Comparison of ENCODE assay signal across 21 cellular contexts in the genomic region with DNA sequence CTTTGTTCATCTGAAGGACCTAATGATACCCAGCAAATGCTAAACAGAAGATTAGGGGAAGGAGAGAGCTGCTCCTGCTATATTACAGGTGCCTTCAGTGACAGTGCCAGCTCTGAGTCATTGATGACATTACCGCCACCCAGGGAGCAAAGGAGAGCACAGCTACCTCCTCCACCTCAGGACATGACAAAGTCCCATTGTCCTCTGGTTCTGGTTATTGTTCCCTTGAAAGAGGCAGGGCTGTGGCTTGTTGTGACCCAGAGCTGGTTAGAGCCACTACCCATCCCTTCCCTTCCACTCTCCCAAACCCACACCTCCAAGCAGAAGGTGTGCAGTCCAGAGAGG.
A peak's percentile ranks its signal among the peaks of the same experiment; 100 is the strongest.
DNase-seq lines count a peak whose midpoint lies in the region; ATAC-seq, FAIRE-seq and TF ChIP-seq lines count a peak whose summit lies in the region.
"Had no signal": no experiment of that assay in that cellular context is flagged by ENCODE, and none has a peak within 500 bp of the region (broad histone marks: within the 10 kb centered on the region; RNA-seq: fewer than 3 reads in every experiment).

No MANE protein-coding gene starts in this region.

- H3K79me2 ChIP-seq in HepG2 (ENCODE audit: insufficient read depth, low read length), result no peaks in the 10 kb centered on the region

- H3K27ac Mint-ChIP-seq in activated T-helper 17 cell treated with anti-CD3 and anti-CD28 coated beads, Interleukin-2, amount 50 U/mL, for 72 hours, result no peak overlapping the region
- H3K27ac Mint-ChIP-seq: activated B cell treated with CpG ODN at 0.5 μM for 24 hours; activated T-cell treated with anti-CD3 and anti-CD28 coated beads, Interleukin-2, amount 50 U/mL, for 24 hours had no signal

- no peak for FAIRE-seq in HepG2 (lab: Jason Lieb, UNC)
- FAIRE-seq: A549, GM12892 had no signal

- no peak overlapping the region for H3K4me3 ChIP-seq in HepG2 (replicated peaks in 1 of 3; ENCODE audit: insufficient read depth in 1 of 3, low read depth in 2 of 3, low read length in 3 of 3)
- H3K4me3 ChIP-seq: A549, ascending aorta, gastroesophageal sphincter, upper lobe of right lung had no signal

- no peaks in the 10 kb centered on the region; a peak in 2 of 5 replicates for H3K27me3 ChIP-seq in HepG2 (ENCODE audit: control insufficient read depth in 1 of 2, insufficient read depth in 2 of 2, low read length in 2 of 2)
- H3K27me3 ChIP-seq: ascending aorta, gastroesophageal sphincter, upper lobe of right lung had no signal

- no peak for TF ChIP-seq POLR2A in HepG2 (IDR thresholded peaks at IDR 0.05; ENCODE audit: insufficient read depth in 1 of 2, low read depth in 2 of 2, low read length in 2 of 2)

- H3K27ac ChIP-seq in HepG2 (ENCODE audit: extremely low read length, insufficient read depth, low read length), result no peak overlapping the region
- H3K27ac ChIP-seq: A549, ascending aorta, gastroesophageal sphincter, upper lobe of right lung had no signal

- peak; percentile 43 for TF ChIP-seq CTCF in HepG2 (CRISPR knock-in tag; IDR thresholded peaks at IDR 0.05)

- no peak overlapping the region for H3K4me3 Mint-ChIP-seq in activated T-helper 17 cell treated with anti-CD3 and anti-CD28 coated beads, Interleukin-2, amount 50 U/mL, for 72 hours
- H3K4me3 Mint-ChIP-seq: activated B cell treated with CpG ODN at 0.5 μM for 24 hours; activated T-cell treated with anti-CD3 and anti-CD28 coated beads, Interleukin-2, amount 50 U/mL, for 24 hours; neural crest cell had no signal

- no peak overlapping the region for H3K9ac ChIP-seq in HepG2 (ENCODE audit: insufficient read depth, low read depth, low read length)
- H3K9ac ChIP-seq: SK-N-SH had no signal

- H3K27me3 Mint-ChIP-seq in activated T-helper 17 cell treated with anti-CD3 and anti-CD28 coated beads, Interleukin-2, amount 50 U/mL, for 72 hours, result no peaks in the 10 kb centered on the region

- H3K4me2 ChIP-seq in HepG2 (ENCODE audit: low read depth, low read length), result no peak overlapping the region
- H3K4me2 ChIP-seq: A549, SK-N-SH had no signal

- peak in 2 of 3 experiments; percentile 19 to 69 for DNase-seq in NCI-H1417 (lab: John Stamatoyannopoulos, UW)
- DNase-seq in NCI-H1417 treated with DMSO at 0.1 percent for 48 hours (lab: John Stamatoyannopoulos, UW), result no peak
- DNase-seq in NCI-H774 (lab: John Stamatoyannopoulos, UW), result peak; percentile 48
- DNase-seq in HepG2 (ENCODE audit: low spot score), result peak; percentile 22
- no peak for DNase-seq in NCI-H1092 (lab: John Stamatoyannopoulos, UW)
- DNase-seq: activated B cell treated with CpG ODN at 0.5 μM for 24 hours; activated T-cell treated with anti-CD3 and anti-CD28 coated beads, Interleukin-2, amount 50 U/mL, for 24 hours; Caco-2; effector CD4-positive, alpha-beta T cell; NK-92 treated with Interleukin-12 subunit alpha and Interleukin-12 subunit beta, amount 100 ng/mL, for 24 hours; SK-N-SH; stimulated activated CD4-positive, alpha-beta T cell treated with anti-CD3 and anti-CD28 coated beads, Interleukin-12 subunit alpha, Interleukin-12 subunit beta, amount 100 ng/mL, for 4 hours; upper lobe of right lung had no signal

- no peaks in the 10 kb centered on the region for H3K4me1 Mint-ChIP-seq in activated T-helper 17 cell treated with anti-CD3 and anti-CD28 coated beads, Interleukin-2, amount 50 U/mL, for 72 hours
- H3K4me1 Mint-ChIP-seq: activated B cell treated with CpG ODN at 0.5 μM for 24 hours had no signal

- H3K4me1 ChIP-seq in HepG2 (ENCODE audit: insufficient read depth, low read length), result peaks cover 15% of the 10 kb centered on the region; the same call in 1 of the 2 replicates
- H3K4me1 ChIP-seq: ascending aorta, Caco-2, upper lobe of right lung had no signal

- H3K36me3 Mint-ChIP-seq in activated T-helper 17 cell treated with anti-CD3 and anti-CD28 coated beads, Interleukin-2, amount 50 U/mL, for 72 hours (ENCODE audit: low read depth), result no peaks in the 10 kb centered on the region

- intact Hi-C loops in HepG2 (cut with micrococcal nuclease; ENCODE audit: unreplicated experiment), result no loop called here

- POLR2A ChIA-PET in HepG2 (lab: Yijun Ruan, JAX), result no interaction called here

- H3K36me3 ChIP-seq in HepG2 (replicated peaks in 1 of 2; ENCODE audit: control insufficient read depth in 1 of 2, insufficient read depth in 2 of 2, low read length in 2 of 2), result no peaks in the 10 kb centered on the region
- H3K36me3 ChIP-seq: ascending aorta, gastroesophageal sphincter, upper lobe of right lung had no signal

- no peaks in the 10 kb centered on the region for H3K9me3 Mint-ChIP-seq in activated T-helper 17 cell treated with anti-CD3 and anti-CD28 coated beads, Interleukin-2, amount 50 U/mL, for 72 hours
- H3K9me3 Mint-ChIP-seq: activated B cell treated with CpG ODN at 0.5 μM for 24 hours; activated T-cell treated with anti-CD3 and anti-CD28 coated beads, Interleukin-2, amount 50 U/mL, for 24 hours; neural crest cell had no signal

- TF ChIP-seq EP300 in HepG2 (IDR thresholded peaks at IDR 0.05; ENCODE audit: low read depth in 2 of 2, low read length in 2 of 2) (no peak), HepG2 (CRISPR knock-in tag; IDR thresholded peaks at IDR 0.05; ENCODE audit: borderline replicate concordance) (no peak)

- CTCF ChIA-PET in HepG2 (lab: Yijun Ruan, JAX; ENCODE audit: low intra/inter-chr PET ratio, low total read pairs), result no interaction called here

- no peak for TF ChIP-seq RAD21 in HepG2 (CRISPR knock-in tag; IDR thresholded peaks at IDR 0.05)

- in situ Hi-C loops in HepG2 (cut with HindIII; ENCODE audit: extremely low pct_ligation_motif_present, low pct_unique_long_range_greater_than_20kb), result no loop called here

- peak; percentile 51 for ATAC-seq in GM19328 (IDR thresholded peaks at IDR 0.05; ENCODE audit: unreplicated experiment)
- peak; percentile 89 for ATAC-seq in HepG2
- no peak for ATAC-seq in GM19035 (IDR thresholded peaks at IDR 0.05; ENCODE audit: unreplicated experiment)
- no peak for ATAC-seq in activated T-helper 17 cell treated with anti-CD3 and anti-CD28 coated beads, Interleukin-2, amount 50 U/mL, for 72 hours (replicated peaks)
- ATAC-seq: gastroesophageal sphincter, upper lobe of right lung had no signal

- no peaks in the 10 kb centered on the region for H4K20me1 ChIP-seq in HepG2 (ENCODE audit: insufficient read depth, low read length)

- H2AFZ ChIP-seq in HepG2 (ENCODE audit: low read length), result no peak overlapping the region

- no TSS peak for BruUV-seq in HepG2 (replicated peaks; lab: Mats Ljungman, UMichigan)

- WGBS in HepG2 (ENCODE audit: low lambda C conversion rate), result 0% methylated on average over 1 of the region's 1 CpG

- H3K9me3 ChIP-seq in HepG2 (ENCODE audit: low read length), result no peaks in the 10 kb centered on the region
- H3K9me3 ChIP-seq: A549, ascending aorta, Caco-2, gastroesophageal sphincter, SK-N-SH, upper lobe of right lung had no signal

TF ChIP-seq in HepG2, 621 proteins besides CTCF, POLR2A, EP300 and RAD21 (continues in another document):
- TF ChIP-seq HNF4A (CRISPR knock-in tag; IDR thresholded peaks at IDR 0.05) (no peak), FOSL2 (CRISPR knock-in tag; IDR thresholded peaks at IDR 0.05) (peak; percentile 81), ZNF431 (CRISPR knock-in tag; IDR thresholded peaks at IDR 0.05; ENCODE audit: borderline replicate concordance, low read depth) (no peak), REXO4 (CRISPR knock-in tag; IDR thresholded peaks at IDR 0.05; ENCODE audit: borderline replicate concordance) (no peak), SOX5 (CRISPR knock-in tag; IDR thresholded peaks at IDR 0.05; ENCODE audit: borderline replicate concordance) (peak; percentile 88), SOX6 (IDR thresholded peaks at IDR 0.05) (no peak), SOX6 (CRISPR knock-in tag; IDR thresholded peaks at IDR 0.05) (peak; percentile 51; the same call in 1 of the 2 replicates), AGO2 (optimal IDR thresholded peaks at IDR 0.05; ENCODE audit: low read depth, low read length) (no peak), SOX13 (IDR thresholded peaks at IDR 0.05) (peak; percentile 53; the same call in 1 of the 2 replicates), SOX13 (CRISPR knock-in tag; conservative IDR thresholded peaks at IDR 0.05 in 1 of 2, IDR thresholded peaks at IDR 0.05 in 1 of 2) (peak in 1 of 2 experiments; percentile 84; a peak in 2 of 4 replicates), SMC3 (IDR thresholded peaks at IDR 0.05; ENCODE audit: low read length) (peak; percentile 20; the same call in 1 of the 2 replicates)
- TF ChIP-seq, protein P1, sequence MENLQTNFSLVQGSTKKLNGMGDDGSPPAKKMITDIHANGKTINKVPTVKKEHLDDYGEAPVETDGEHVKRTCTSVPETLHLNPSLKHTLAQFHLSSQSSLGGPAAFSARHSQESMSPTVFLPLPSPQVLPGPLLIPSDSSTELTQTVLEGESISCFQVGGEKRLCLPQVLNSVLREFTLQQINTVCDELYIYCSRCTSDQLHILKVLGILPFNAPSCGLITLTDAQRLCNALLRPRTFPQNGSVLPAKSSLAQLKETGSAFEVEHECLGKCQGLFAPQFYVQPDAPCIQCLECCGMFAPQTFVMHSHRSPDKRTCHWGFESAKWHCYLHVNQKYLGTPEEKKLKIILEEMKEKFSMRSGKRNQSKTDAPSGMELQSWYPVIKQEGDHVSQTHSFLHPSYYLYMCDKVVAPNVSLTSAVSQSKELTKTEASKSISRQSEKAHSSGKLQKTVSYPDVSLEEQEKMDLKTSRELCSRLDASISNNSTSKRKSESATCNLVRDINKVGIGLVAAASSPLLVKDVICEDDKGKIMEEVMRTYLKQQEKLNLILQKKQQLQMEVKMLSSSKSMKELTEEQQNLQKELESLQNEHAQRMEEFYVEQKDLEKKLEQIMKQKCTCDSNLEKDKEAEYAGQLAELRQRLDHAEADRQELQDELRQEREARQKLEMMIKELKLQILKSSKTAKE (CRISPR knock-in tag; IDR thresholded peaks at IDR 0.05; ENCODE audit: borderline replicate concordance), result no peak
- TF ChIP-seq, protein P2, sequence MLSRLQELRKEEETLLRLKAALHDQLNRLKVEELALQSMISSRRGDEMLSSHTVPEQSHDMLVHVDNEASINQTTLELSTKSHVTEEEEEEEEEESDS (CRISPR knock-in tag; IDR thresholded peaks at IDR 0.05; ENCODE audit: borderline replicate concordance), result no peak
- TF ChIP-seq, protein P3, sequence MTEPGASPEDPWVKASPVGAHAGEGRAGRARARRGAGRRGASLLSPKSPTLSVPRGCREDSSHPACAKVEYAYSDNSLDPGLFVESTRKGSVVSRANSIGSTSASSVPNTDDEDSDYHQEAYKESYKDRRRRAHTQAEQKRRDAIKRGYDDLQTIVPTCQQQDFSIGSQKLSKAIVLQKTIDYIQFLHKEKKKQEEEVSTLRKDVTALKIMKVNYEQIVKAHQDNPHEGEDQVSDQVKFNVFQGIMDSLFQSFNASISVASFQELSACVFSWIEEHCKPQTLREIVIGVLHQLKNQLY (CRISPR knock-in tag; IDR thresholded peaks at IDR 0.05), result no peak

Comparison
In these comparisons a context has a peak if more than half of its experiments do, and no peak if none do; other contexts are left out.
1. DNase-seq: peak in NCI-H1417 (2 of 3), NCI-H774 (single experiment) and HepG2 (single experiment); none in NCI-H1417 treated with DMSO at 0.1 percent for 48 hours (single experiment) and NCI-H1092 (single experiment).
2. ATAC-seq: peak in GM19328 (single experiment) and HepG2 (single experiment); none in GM19035 (single experiment) and activated T-helper 17 cell treated with anti-CD3 and anti-CD28 coated beads, Interleukin-2, amount 50 U/mL, for 72 hours (single experiment).